Comparison of ENCODE assay signal across 1 cellular context in genomic region chr2:46796843-46797625, GRCh38.
TF ChIP-seq lines count a peak whose summit lies in the region.

No MANE protein-coding gene starts in this region.

TF ChIP-seq in IMR-90, 13 proteins besides CTCF, POLR2A, EP300 and RAD21 (continued from another document):
- TF ChIP-seq NFE2L2 (IDR thresholded peaks at IDR 0.05; ENCODE audit: low read depth, low read length) (no peak), USF2 (IDR thresholded peaks at IDR 0.05; ENCODE audit: low read depth, low read length) (no peak), MAZ (IDR thresholded peaks at IDR 0.05; ENCODE audit: borderline replicate concordance, low read depth, low read length) (no peak), RFX5 (IDR thresholded peaks at IDR 0.05; ENCODE audit: low read depth, low read length) (no peak), BHLHE40 (IDR thresholded peaks at IDR 0.05; ENCODE audit: low read depth, low read length) (no peak), FOS (IDR thresholded peaks at IDR 0.05; ENCODE audit: low read depth, low read length) (no peak)
